Comparison of ENCODE assay signal across 7 cellular contexts in genomic region chr3:183635431-183636220, GRCh38. TPM values are rescaled to one million over a fixed set of nuclear protein-coding genes. Genes with fewer than 3 reads are reported as not detected.
DNase-seq lines count a peak whose midpoint lies in the region; ATAC-seq and TF ChIP-seq lines count a peak whose summit lies in the region.

A gene with protein sequence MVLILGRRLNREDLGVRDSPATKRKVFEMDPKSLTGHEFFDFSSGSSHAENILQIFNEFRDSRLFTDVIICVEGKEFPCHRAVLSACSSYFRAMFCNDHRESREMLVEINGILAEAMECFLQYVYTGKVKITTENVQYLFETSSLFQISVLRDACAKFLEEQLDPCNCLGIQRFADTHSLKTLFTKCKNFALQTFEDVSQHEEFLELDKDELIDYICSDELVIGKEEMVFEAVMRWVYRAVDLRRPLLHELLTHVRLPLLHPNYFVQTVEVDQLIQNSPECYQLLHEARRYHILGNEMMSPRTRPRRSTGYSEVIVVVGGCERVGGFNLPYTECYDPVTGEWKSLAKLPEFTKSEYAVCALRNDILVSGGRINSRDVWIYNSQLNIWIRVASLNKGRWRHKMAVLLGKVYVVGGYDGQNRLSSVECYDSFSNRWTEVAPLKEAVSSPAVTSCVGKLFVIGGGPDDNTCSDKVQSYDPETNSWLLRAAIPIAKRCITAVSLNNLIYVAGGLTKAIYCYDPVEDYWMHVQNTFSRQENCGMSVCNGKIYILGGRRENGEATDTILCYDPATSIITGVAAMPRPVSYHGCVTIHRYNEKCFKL (plus strand): TSS chr3:183635623. CDS start chr3:183650357, 14,734 bp downstream.

- ATAC-seq in GM18505 (IDR thresholded peaks at IDR 0.05; ENCODE audit: unreplicated experiment) (peak; percentile 71), HG02973 (IDR thresholded peaks at IDR 0.05; ENCODE audit: unreplicated experiment) (peak; percentile 88)

- no peaks in the 10 kb centered on the region for H3K36me3 Mint-ChIP-seq in T-helper 2 cell treated with Interferon-gamma antibody and Interleukin-4, amounts not matched to agents 5 μg/mL and 100 μg/mL, for 36 hours (ENCODE audit: low read depth)

- TF ChIP-seq POLR2A in GM18505 (IDR thresholded peaks at IDR 0.05; ENCODE audit: borderline replicate concordance, extremely low read depth, insufficient read depth, insufficient read length), result peak; percentile 71

- H3K9me3 Mint-ChIP-seq in T-helper 2 cell treated with Interferon-gamma antibody and Interleukin-4, amounts not matched to agents 5 μg/mL and 100 μg/mL, for 36 hours, result no peaks in the 10 kb centered on the region

- no peaks in the 10 kb centered on the region for H3K27me3 Mint-ChIP-seq in T-helper 2 cell treated with Interferon-gamma antibody and Interleukin-4, amounts not matched to agents 5 μg/mL and 100 μg/mL, for 36 hours (ENCODE audit: low read depth)

- peak within 1 kb of the TSS; percentile 96 for H3K27ac Mint-ChIP-seq in T-helper 2 cell treated with Interferon-gamma antibody and Interleukin-4, amounts not matched to agents 5 μg/mL and 100 μg/mL, for 36 hours

- no peak for TF ChIP-seq CTCF in astrocyte of the cerebellum (IDR thresholded peaks at IDR 0.05; ENCODE audit: low read depth, low read length, missing control alignments)

- in situ Hi-C loops in astrocyte of the cerebellum (cut with HindIII; ENCODE audit: low sequenced_read_pairs), result no loop called here

- peak within 1 kb of the TSS; percentile 91 for H3K4me3 Mint-ChIP-seq in T-helper 2 cell treated with Interferon-gamma antibody and Interleukin-4, amounts not matched to agents 5 μg/mL and 100 μg/mL, for 36 hours

- H3K4me3 ChIP-seq in astrocyte of the cerebellum (ENCODE audit: low read depth, low read length), result peak within 1 kb of the TSS; percentile 91

- H3K4me1 Mint-ChIP-seq in T-helper 2 cell treated with Interferon-gamma antibody and Interleukin-4, amounts not matched to agents 5 μg/mL and 100 μg/mL, for 36 hours (ENCODE audit: low read depth), result peaks cover 22% of the 10 kb centered on the region

- peak; percentile 91 to 93 for DNase-seq in NCI-H1930 (lab: John Stamatoyannopoulos, UW)
- peak; percentile 90 for DNase-seq in T-helper 2 cell treated with Interferon-gamma antibody and Interleukin-4, amounts not matched to agents 5 μg/mL and 100 μg/mL, for 36 hours (ENCODE audit: low spot score)
- peak; percentile 85 for DNase-seq in astrocyte of the cerebellum (ENCODE audit: low read depth)
- peak; percentile 92 for DNase-seq in hepatic stellate cell (ENCODE audit: low spot score)
- DNase-seq in renal cortical epithelial cell (ENCODE audit: low read depth), result peak; percentile 86

RNA-seq across cellular contexts. Expression of the gene that starts here (rescaled TPM):
- 78.5 and 122 TPM in 2 replicates for total RNA-seq in renal cortical epithelial cell

Comparison
In these comparisons a context has a peak if more than half of its experiments do, and no peak if none do; other contexts are left out.
1. Peak in every context shown above with its lines: DNase-seq, ATAC-seq and H3K4me3 ChIP-seq.